Comparison of ENCODE assay signal across 8 cellular contexts in genomic region chr3:29759443-29760033, GRCh38.
A peak's percentile ranks its signal among the peaks of the same experiment; 100 is the strongest.
DNase-seq lines count a peak whose midpoint lies in the region; ATAC-seq and TF ChIP-seq lines count a peak whose summit lies in the region.

No MANE protein-coding gene starts in this region.

- H3K27ac ChIP-seq in Peyer's patch (peak overlapping the region; percentile 2 to 63 (median 42)), gastroesophageal sphincter (peak overlapping the region; percentile 68 to 89 (median 72))

- H3K36me3 ChIP-seq in Peyer's patch: no peaks in the 10 kb centered on the region
- no peaks in the 10 kb centered on the region for H3K36me3 ChIP-seq in gastroesophageal sphincter

- WGBS in gastroesophageal sphincter (ENCODE audit: low coverage in 1 of 2), 2 donors: 63 to 76% methylated on average over 8 of the region's 9 CpGs

- TF ChIP-seq CTCF in Peyer's patch (IDR thresholded peaks at IDR 0.05) (no peak), gastroesophageal sphincter (IDR thresholded peaks at IDR 0.05) (no peak)

- ATAC-seq in gastroesophageal sphincter (no peak), GM21723 (IDR thresholded peaks at IDR 0.05; ENCODE audit: unreplicated experiment) (no peak), GM18502 (IDR thresholded peaks at IDR 0.05; ENCODE audit: poor library complexity, unreplicated experiment) (no peak), GM18505 (IDR thresholded peaks at IDR 0.05; ENCODE audit: unreplicated experiment) (no peak)

- H3K4me3 ChIP-seq in Peyer's patch: no peak overlapping the region
- peak overlapping the region in 1 of 2 donors; percentile 15 for H3K4me3 ChIP-seq in gastroesophageal sphincter

- no peaks in the 10 kb centered on the region for H3K4me1 ChIP-seq in Peyer's patch
- H3K4me1 ChIP-seq in gastroesophageal sphincter: peaks cover 15 to 69% (median 26%) of the 10 kb centered on the region in 3 donors

- H3K27me3 ChIP-seq in Peyer's patch: no peaks in the 10 kb centered on the region
- no peaks in the 10 kb centered on the region for H3K27me3 ChIP-seq in gastroesophageal sphincter

- H3K9me3 ChIP-seq in Peyer's patch: no peaks in the 10 kb centered on the region
- H3K9me3 ChIP-seq in gastroesophageal sphincter: no peaks in the 10 kb centered on the region

- TF ChIP-seq POLR2A in Peyer's patch (IDR thresholded peaks at IDR 0.05): no peak
- TF ChIP-seq POLR2A in gastroesophageal sphincter (IDR thresholded peaks at IDR 0.05): no peak
- TF ChIP-seq POLR2A in GM18505 (IDR thresholded peaks at IDR 0.05; ENCODE audit: borderline replicate concordance, extremely low read depth, insufficient read depth, insufficient read length): no peak

- DNase-seq in H4 (ENCODE audit: low spot score): peak; percentile 5
- DNase-seq in Peyer's patch: no peak
- peak; percentile 80 for DNase-seq in renal cortical epithelial cell (ENCODE audit: low read depth)
- DNase-seq in hepatic stellate cell (ENCODE audit: low spot score): no peak

- no peak for TF ChIP-seq EP300 in gastroesophageal sphincter (IDR thresholded peaks at IDR 0.05)

Comparison
In these comparisons a context has a peak if more than half of its experiments do, and no peak if none do; other contexts are left out.
1. DNase-seq: peak in H4 (single experiment) and renal cortical epithelial cell (single experiment); none in Peyer's patch (0 of 3) and hepatic stellate cell (single experiment).